8 cellular contexts compared by ENCODE assay signal in genomic region chrX:17737707-17738001, GRCh38. TPM values are rescaled to one million over a fixed set of nuclear protein-coding genes. Genes with fewer than 3 reads are reported as not detected.
A peak's percentile ranks its signal among the peaks of the same experiment; 100 is the strongest.
DNase-seq lines count a peak whose midpoint lies in the region; ATAC-seq and TF ChIP-seq lines count a peak whose summit lies in the region.

No MANE protein-coding gene starts in this region.

- ATAC-seq in HG03354 (IDR thresholded peaks at IDR 0.05; ENCODE audit: poor library complexity, severe bottlenecking, unreplicated experiment) = peak; percentile 13
- peak; percentile 0 to 16 for ATAC-seq in activated naive CD4-positive, alpha-beta T cell treated with anti-CD3 and anti-CD28 coated beads, Interleukin-2, amount 50 U/mL, for 72 hours

- H3K27ac ChIP-seq in layer of hippocampus (ENCODE audit: low read depth, low read length) = peak overlapping the region; percentile 71
- peak overlapping the region; percentile 88 for H3K27ac ChIP-seq in stomach smooth muscle (ENCODE audit: low read length)

- H3K9me3 ChIP-seq in stomach smooth muscle (ENCODE audit: control insufficient read depth in 2 of 2, low read length in 2 of 2) = no peaks in the 10 kb centered on the region

- H3K4me3 ChIP-seq in BJ (ENCODE audit: low read depth, low read length) = peak overlapping the region; percentile 71
- peak overlapping the region; percentile 77 to 78 for H3K4me3 ChIP-seq in stomach smooth muscle (ENCODE audit: low read length in 2 of 2)

- peak overlapping the region; percentile 77 to 92 for H3K9ac ChIP-seq in stomach smooth muscle (ENCODE audit: low read length in 2 of 2)

- H3K36me3 ChIP-seq in BJ (ENCODE audit: control insufficient read depth, insufficient read depth, low read length) = no peaks in the 10 kb centered on the region
- no peaks in the 10 kb centered on the region for H3K36me3 ChIP-seq in stomach smooth muscle (ENCODE audit: control insufficient read depth in 2 of 2, insufficient read depth in 2 of 2, low read length in 2 of 2)

- no peak for TF ChIP-seq CTCF in BJ (IDR thresholded peaks at IDR 0.05; ENCODE audit: insufficient read depth, low read depth, low read length)

- H3K36me3 Mint-ChIP-seq in activated naive CD4-positive, alpha-beta T cell treated with anti-CD3 and anti-CD28 coated beads, Interleukin-2, amount 50 U/mL, for 72 hours = peaks cover 0 to 9% of the 10 kb centered on the region in 2 donors

- DNase-seq in BJ (ENCODE audit: low read depth) (no peak), NCI-H128 (lab: John Stamatoyannopoulos, UW; ENCODE audit: unreplicated experiment) (no peak), NOMO-1 (lab: John Stamatoyannopoulos, UW; ENCODE audit: unreplicated experiment in 2 of 2) (no peak), HuH-7 (ENCODE audit: low spot score) (no peak)
- no peak for DNase-seq in activated naive CD4-positive, alpha-beta T cell treated with anti-CD3 and anti-CD28 coated beads, Interleukin-2, amount 50 U/mL, for 72 hours (ENCODE audit: low spot score in 2 of 2)

- H3K9me3 Mint-ChIP-seq in activated naive CD4-positive, alpha-beta T cell treated with anti-CD3 and anti-CD28 coated beads, Interleukin-2, amount 50 U/mL, for 72 hours = no peaks in the 10 kb centered on the region

- POLR2A ChIA-PET in BJ (lab: Charles Lee) = no interaction called here

- CTCF ChIA-PET in BJ (lab: Yijun Ruan, JAX) = no interaction called here

- H3K27me3 ChIP-seq in BJ (ENCODE audit: control insufficient read depth, insufficient read depth, low read length) (no peaks in the 10 kb centered on the region), layer of hippocampus (ENCODE audit: control insufficient read depth, insufficient read depth, low read length) (no peaks in the 10 kb centered on the region), stomach smooth muscle (ENCODE audit: control insufficient read depth in 1 of 2, insufficient read depth in 2 of 2, low read length in 2 of 2) (peaks cover 0 to 2% of the 10 kb centered on the region in 2 donors)

- H3K4me1 ChIP-seq in stomach smooth muscle (ENCODE audit: control insufficient read depth, insufficient read depth, low read length) = peaks cover 5% of the 10 kb centered on the region

- H3K27ac Mint-ChIP-seq in activated naive CD4-positive, alpha-beta T cell treated with anti-CD3 and anti-CD28 coated beads, Interleukin-2, amount 50 U/mL, for 72 hours = peak overlapping the region; percentile 93 to 98

RNA-seq across cellular contexts. Expression of gene SCML1, which starts 0.4 kb away (rescaled TPM):
- 15.0 and 16.7 TPM in 2 replicates for polyA plus RNA-seq in BJ (2011; rRNA removed)
- polyA minus RNA-seq in BJ (2011; rRNA and poly(A)+ RNA removed) = 3.8 and 5.5 TPM in 2 replicates
- total RNA-seq in activated naive CD4-positive, alpha-beta T cell treated with anti-CD3 and anti-CD28 coated beads, Interleukin-2, amount 50 U/mL, for 72 hours = 10 to 100 TPM in 1 of 2 donors, 1 to 10 TPM in 1; 3.6 to 28.3 TPM
